7 cellular contexts compared by ENCODE assay signal in genomic region chr1:9652379-9653194, GRCh38. TPM values are rescaled to one million over a fixed set of nuclear protein-coding genes. Genes with fewer than 3 reads are reported as not detected.
A peak's percentile ranks its signal among the peaks of the same experiment; 100 is the strongest.
DNase-seq lines count a peak whose midpoint lies in the region; ATAC-seq, FAIRE-seq and TF ChIP-seq lines count a peak whose summit lies in the region.

No MANE protein-coding gene starts in this region.

- peaks cover 29% of the 10 kb centered on the region for H3K27me3 ChIP-seq in adrenal gland
- peaks cover 9 to 60% of the 10 kb centered on the region in 2 experiments for H3K27me3 ChIP-seq in HepG2 (ENCODE audit: control insufficient read depth in 1 of 2, insufficient read depth in 2 of 2, low read length in 2 of 2)

- H3K36me3 Mint-ChIP-seq in stimulated activated naive CD8-positive, alpha-beta T cell treated with anti-CD3 and anti-CD28 coated beads, Interleukin-15, Interleukin-2, amounts not matched to agents 100 ng/mL and 50 ng/mL, for 24 hours (ENCODE audit: low read depth): peaks cover 19% of the 10 kb centered on the region

- peaks cover 0 to 8% of the 10 kb centered on the region in 2 donors for H3K4me1 ChIP-seq in adrenal gland (replicated peaks in 1 of 2)
- no peaks in the 10 kb centered on the region for H3K4me1 ChIP-seq in HepG2 (ENCODE audit: insufficient read depth, low read length)

- no TSS peak for BruUV-seq in HepG2 (replicated peaks; lab: Mats Ljungman, UMichigan)

- no peak for FAIRE-seq in HepG2 (lab: Jason Lieb, UNC)

- peak overlapping the region; percentile 94 for H3K4me3 Mint-ChIP-seq in stimulated activated naive CD8-positive, alpha-beta T cell treated with anti-CD3 and anti-CD28 coated beads, Interleukin-15, Interleukin-2, amounts not matched to agents 100 ng/mL and 50 ng/mL, for 24 hours

- TF ChIP-seq EP300 in HepG2 (IDR thresholded peaks at IDR 0.05; ENCODE audit: low read depth in 2 of 2, low read length in 2 of 2) (no peak), HepG2 (CRISPR knock-in tag; IDR thresholded peaks at IDR 0.05; ENCODE audit: borderline replicate concordance) (no peak)

- no peaks in the 10 kb centered on the region for H4K20me1 ChIP-seq in HepG2 (ENCODE audit: insufficient read depth, low read length)

- H2AFZ ChIP-seq in HepG2 (ENCODE audit: low read length): no peak overlapping the region

- H3K4me2 ChIP-seq in HepG2 (ENCODE audit: low read depth, low read length): 0 out of 2 replicates have a peak overlapping the region, but pooled peaks have one; percentile 27

- 5 to 16% (median 7%) methylated on average over 30 to 55 of the region's 55 CpGs for WGBS in adrenal gland, 4 donors
- 26% methylated on average over 43 of the region's 55 CpGs for WGBS in HepG2 (ENCODE audit: low lambda C conversion rate)

- H3K9ac ChIP-seq in HepG2 (ENCODE audit: insufficient read depth, low read depth, low read length): no peak overlapping the region

- TF ChIP-seq POLR2A in adrenal gland (IDR thresholded peaks at IDR 0.05) (no peak), HepG2 (IDR thresholded peaks at IDR 0.05; ENCODE audit: insufficient read depth in 1 of 2, low read depth in 2 of 2, low read length in 2 of 2) (no peak)

- peak overlapping the region; percentile 99 for H3K27ac Mint-ChIP-seq in stimulated activated naive CD8-positive, alpha-beta T cell treated with anti-CD3 and anti-CD28 coated beads, Interleukin-15, Interleukin-2, amounts not matched to agents 100 ng/mL and 50 ng/mL, for 24 hours

- H3K9me3 ChIP-seq in adrenal gland (replicated peaks in 1 of 3): no peaks in the 10 kb centered on the region
- no peaks in the 10 kb centered on the region for H3K9me3 ChIP-seq in HepG2 (ENCODE audit: low read length)

- peak; percentile 32 for DNase-seq in SKM-1 (lab: John Stamatoyannopoulos, UW; ENCODE audit: unreplicated experiment)
- peak in 1 of 7 donors; percentile 21 for DNase-seq in adrenal gland
- DNase-seq in HepG2 (ENCODE audit: low spot score): no peak
- no peak for DNase-seq in kidney tubule cell (ENCODE audit: low spot score)
- DNase-seq in NCI-H524 treated with DMSO at 0.1 percent for 48 hours (lab: John Stamatoyannopoulos, UW): no peak

- H3K27me3 Mint-ChIP-seq in stimulated activated naive CD8-positive, alpha-beta T cell treated with anti-CD3 and anti-CD28 coated beads, Interleukin-15, Interleukin-2, amounts not matched to agents 100 ng/mL and 50 ng/mL, for 24 hours: no peaks in the 10 kb centered on the region

- H3K36me3 ChIP-seq in adrenal gland (replicated peaks in 1 of 2) (no peaks in the 10 kb centered on the region), HepG2 (replicated peaks in 1 of 2; ENCODE audit: control insufficient read depth in 1 of 2, insufficient read depth in 2 of 2, low read length in 2 of 2) (no peaks in the 10 kb centered on the region)

- ATAC-seq in GM21423 (IDR thresholded peaks at IDR 0.05; ENCODE audit: unreplicated experiment) (peak; percentile 27), HepG2 (no peak)

- intact Hi-C loops in adrenal gland (cut with DNase I): no loop called here
- intact Hi-C loops in HepG2 (cut with micrococcal nuclease; ENCODE audit: unreplicated experiment): no loop called here

- H3K4me3 ChIP-seq in adrenal gland (peak overlapping the region in 1 of 4 donors; percentile 54), HepG2 (replicated peaks in 1 of 3; ENCODE audit: insufficient read depth in 1 of 3, low read depth in 2 of 3, low read length in 3 of 3) (peak overlapping the region in 1 of 3 experiments; percentile 43; a peak in 1 of 6 replicates)

- TF ChIP-seq RAD21 in HepG2 (CRISPR knock-in tag; IDR thresholded peaks at IDR 0.05): no peak

- peaks cover 68% of the 10 kb centered on the region for H3K4me1 Mint-ChIP-seq in stimulated activated naive CD8-positive, alpha-beta T cell treated with anti-CD3 and anti-CD28 coated beads, Interleukin-15, Interleukin-2, amounts not matched to agents 100 ng/mL and 50 ng/mL, for 24 hours (ENCODE audit: low read depth)

- peak overlapping the region in 4 of 5 donors; percentile 10 to 78 (median 42) for H3K27ac ChIP-seq in adrenal gland
- no peak overlapping the region for H3K27ac ChIP-seq in HepG2 (ENCODE audit: extremely low read length, insufficient read depth, low read length)

- POLR2A ChIA-PET in HepG2 (lab: Yijun Ruan, JAX): no interaction called here

- H3K9me3 Mint-ChIP-seq in stimulated activated naive CD8-positive, alpha-beta T cell treated with anti-CD3 and anti-CD28 coated beads, Interleukin-15, Interleukin-2, amounts not matched to agents 100 ng/mL and 50 ng/mL, for 24 hours: no peaks in the 10 kb centered on the region

- CTCF ChIA-PET in HepG2 (lab: Yijun Ruan, JAX; ENCODE audit: low intra/inter-chr PET ratio, low total read pairs): no interaction called here

- H3K79me2 ChIP-seq in HepG2 (ENCODE audit: insufficient read depth, low read length): no peaks in the 10 kb centered on the region

- in situ Hi-C loops in HepG2 (cut with HindIII; ENCODE audit: extremely low pct_ligation_motif_present, low pct_unique_long_range_greater_than_20kb): no loop called here

- no peak for TF ChIP-seq CTCF in adrenal gland (IDR thresholded peaks at IDR 0.05)
- no peak for TF ChIP-seq CTCF in HepG2 (CRISPR knock-in tag; IDR thresholded peaks at IDR 0.05)

TF ChIP-seq in HepG2, 621 proteins besides CTCF, POLR2A, EP300 and RAD21 (continues in another document):
- TF ChIP-seq ZNF652 (CRISPR knock-in tag; IDR thresholded peaks at IDR 0.05; ENCODE audit: borderline replicate concordance, low read depth) (no peak), ZNF329 (CRISPR knock-in tag; IDR thresholded peaks at IDR 0.05; ENCODE audit: low read depth) (no peak), ZNF20 (CRISPR knock-in tag; IDR thresholded peaks at IDR 0.05) (no peak), ZNF720 (CRISPR knock-in tag; IDR thresholded peaks at IDR 0.05) (no peak), RELA (CRISPR knock-in tag; IDR thresholded peaks at IDR 0.05) (no peak), ZNF263 (CRISPR knock-in tag; IDR thresholded peaks at IDR 0.05) (no peak), ZNF703 (CRISPR knock-in tag; IDR thresholded peaks at IDR 0.05; ENCODE audit: borderline replicate concordance) (no peak), ERF (CRISPR knock-in tag; IDR thresholded peaks at IDR 0.05) (no peak), SETDB1 (CRISPR knock-in tag; IDR thresholded peaks at IDR 0.05; ENCODE audit: borderline replicate concordance) (no peak), THAP11 (CRISPR knock-in tag; IDR thresholded peaks at IDR 0.05) (no peak)

RNA-seq across cellular contexts. Expression of gene PIK3CD, which starts 1.1 kb away (rescaled TPM):
- total RNA-seq in adrenal gland: 10 to 100 TPM in 4 of 8 donors, 1 to 10 TPM in 4; 3.9 to 16.4 (median 10.6) TPM
- polyA plus RNA-seq in adrenal gland: 1 to 10 TPM; 1.8 to 9.3 (median 2.9) TPM
- 6.6 and 7.1 TPM in 2 replicates for total RNA-seq in HepG2 (2016; rRNA removed; fragmentation: Illumina TruSeq; extraction: Trizol)
- total RNA-seq in HepG2 (2016; cell fraction: cytosol; rRNA removed; fragmentation: Illumina TruSeq; extraction: Trizol; ENCODE audit: low read depth): 1.2 and 1.5 TPM in 2 replicates
- total RNA-seq in HepG2 (2016; cell fraction: insoluble cytoplasmic fraction; rRNA removed; fragmentation: Illumina TruSeq; extraction: Trizol): 5.2 and 7.8 TPM in 2 replicates
- 3.5 and 3.7 TPM in 2 replicates for total RNA-seq in HepG2 (2016; cell fraction: membrane; rRNA removed; fragmentation: Illumina TruSeq; extraction: Trizol)
- 6.8 and 7.8 TPM in 2 replicates for total RNA-seq in HepG2 (2016; cell fraction: nucleus; rRNA removed; fragmentation: Illumina TruSeq; extraction: Trizol)
- polyA plus RNA-seq in HepG2 (2011; rRNA removed): 10.0 and 12.5 TPM in 2 replicates
- 6.6 and 8.0 TPM in 2 replicates for polyA plus RNA-seq in HepG2 (2011; cell fraction: cytosol; rRNA removed)
- 43.0 and 43.6 TPM in 2 replicates for polyA plus RNA-seq in HepG2 (2011; cell fraction: nucleus; rRNA removed)
- polyA plus RNA-seq in HepG2 (2012): 9.7 and 11.2 TPM in 2 replicates
- 0.95 and 1.2 TPM in 2 replicates for polyA plus RNA-seq in HepG2 (2016; cell fraction: cytosol; fragmentation: Illumina TruSeq; extraction: Trizol; ENCODE audit: low read depth)
- 5.2 and 6.0 TPM in 2 replicates for polyA plus RNA-seq in HepG2 (2016; cell fraction: insoluble cytoplasmic fraction; fragmentation: Illumina TruSeq; extraction: Trizol; ENCODE audit: low read depth)
- polyA plus RNA-seq in HepG2 (2016; cell fraction: membrane; fragmentation: Illumina TruSeq; extraction: Trizol; ENCODE audit: low read depth): 2.1 and 2.5 TPM in 2 replicates
- polyA plus RNA-seq in HepG2 (2016; cell fraction: nucleus; fragmentation: Illumina TruSeq; extraction: Trizol; ENCODE audit: insufficient read depth, low read depth): 18.6 and 20.4 TPM in 2 replicates
- polyA minus RNA-seq in HepG2 (2011; rRNA and poly(A)+ RNA removed; ENCODE audit: low replicate concordance): 1.2 and 22.6 TPM in 2 replicates
- polyA minus RNA-seq in HepG2 (2011; cell fraction: cytosol; rRNA and poly(A)+ RNA removed): 8.6 and 9.7 TPM in 2 replicates
- polyA minus RNA-seq in HepG2 (2011; cell fraction: nucleus; rRNA and poly(A)+ RNA removed): 11.7 and 12.7 TPM in 2 replicates
